In the genomic region with DNA sequence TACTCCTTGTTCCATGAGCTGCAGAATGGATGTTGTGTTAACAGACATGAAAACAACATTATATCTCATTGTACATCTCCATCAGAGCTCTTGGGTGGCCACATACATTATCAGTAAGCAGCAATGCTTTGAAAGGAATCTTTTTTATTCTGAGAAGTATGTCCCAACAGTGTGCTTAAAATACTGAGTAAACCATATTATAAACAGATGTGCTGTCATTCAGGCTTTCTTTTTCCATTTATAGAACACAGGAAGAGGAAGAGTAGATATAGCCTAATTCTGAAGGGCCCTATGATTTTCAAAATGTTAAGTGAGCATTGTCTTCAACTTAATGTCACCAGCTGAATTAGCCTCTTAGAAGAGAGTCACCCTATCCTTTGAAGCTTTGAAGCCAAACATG, we compare ENCODE assay signal across 20 cellular contexts. TPM values are rescaled to one million over a fixed set of nuclear protein-coding genes. Genes with fewer than 3 reads are reported as not detected.
DNase-seq lines count a peak whose midpoint lies in the region; ATAC-seq lines count a peak whose summit lies in the region.
"Had no signal": no experiment of that assay in that cellular context is flagged by ENCODE, and none has a peak within 500 bp of the region (broad histone marks: within the 10 kb centered on the region; RNA-seq: fewer than 3 reads in every experiment).

No MANE protein-coding gene starts in this region.

- peaks cover 20% of the 10 kb centered on the region for H3K4me1 ChIP-seq in BLaER1
- peaks cover 21% of the 10 kb centered on the region for H3K4me1 ChIP-seq in GM23248 (ENCODE audit: insufficient read depth)

- no peak overlapping the region for H3K4me3 ChIP-seq in BLaER1
- H3K4me3 ChIP-seq in GM23248 = no peak overlapping the region
- H3K4me3 ChIP-seq: dorsolateral prefrontal cortex, left ventricle myocardium inferior, ovary had no signal

- no peaks in the 10 kb centered on the region for H3K9me2 ChIP-seq in GM23248 (ENCODE audit: insufficient read depth)

- no peaks in the 10 kb centered on the region for H3K27me3 ChIP-seq in BLaER1
- H3K27me3 ChIP-seq in GM23248 (replicated peaks; ENCODE audit: insufficient read depth) = no peaks in the 10 kb centered on the region
- H3K27me3 ChIP-seq: dorsolateral prefrontal cortex had no signal

- H3K79me2 ChIP-seq in GM23248 (ENCODE audit: insufficient read depth) = no peaks in the 10 kb centered on the region

- ATAC-seq in GM21447 (IDR thresholded peaks at IDR 0.05; ENCODE audit: unreplicated experiment) = no peak
- ATAC-seq in GM19397 (IDR thresholded peaks at IDR 0.05; ENCODE audit: unreplicated experiment) = no peak
- ATAC-seq in GM19035 (IDR thresholded peaks at IDR 0.05; ENCODE audit: unreplicated experiment) = no peak
- ATAC-seq: Panc1, right cardiac atrium had no signal

- peak overlapping the region; percentile 74 for H3K4me2 ChIP-seq in BLaER1
- H3K4me2 ChIP-seq in GM23248 (ENCODE audit: unreplicated experiment) = no peak overlapping the region

- H4K20me1 ChIP-seq in BLaER1 = no peaks in the 10 kb centered on the region
- H4K20me1 ChIP-seq in GM23248 (ENCODE audit: insufficient read depth) = no peaks in the 10 kb centered on the region

- peaks cover 44% of the 10 kb centered on the region for H3K9me3 ChIP-seq in BLaER1
- no peaks in the 10 kb centered on the region for H3K9me3 ChIP-seq in GM23248 (ENCODE audit: low read depth)

- H3F3A ChIP-seq in GM23248 (ENCODE audit: insufficient read depth) = peaks cover 3% of the 10 kb centered on the region; the same call in 1 of the 2 replicates

- H3K36me3 ChIP-seq in BLaER1 = peaks cover 78% of the 10 kb centered on the region
- H3K36me3 ChIP-seq in GM23248 (ENCODE audit: low read depth) = no peaks in the 10 kb centered on the region; the same call in 1 of the 2 replicates
- H3K36me3 ChIP-seq: ovary had no signal

- H3K27ac ChIP-seq in BLaER1 (peak overlapping the region; percentile 16; the same call in 1 of the 2 replicates), GM23248 (no peak overlapping the region)
- H3K27ac ChIP-seq: dorsolateral prefrontal cortex, left ventricle myocardium inferior, ovary had no signal

- H2AFZ ChIP-seq in GM23248 = no peak overlapping the region

- H3K9ac ChIP-seq in BLaER1 (no peak overlapping the region), GM23248 (no peak overlapping the region)

- in situ Hi-C loops in GM23248 (cut with MboI) = no loop called here

- DNase-seq in GM23248 (peak; percentile 7), RPMI7951 (ENCODE audit: low read depth) (peak; percentile 6), foreskin melanocyte (peak; percentile 14), T-helper 1 cell (no peak)
- DNase-seq: activated gamma-delta T cell, amygdala, dorsolateral prefrontal cortex, erythroblast, H7, left ventricle myocardium inferior, NCI-H1694, NCI-H774, ovary, right cardiac atrium, T-helper 9 cell had no signal

RNA-seq across cellular contexts. Expression of a gene that starts 44.3 kb away (rescaled TPM):
- 2.9 and 4.9 TPM in 2 replicates for total RNA-seq in GM23248 (2014; rRNA removed; shearing (Covaris generic))
- polyA plus RNA-seq in GM23248 (2016; fragmentation: Nextera tagmentation; extraction: Ambion mirVana) = 3.6 and 4.5 TPM in 2 replicates
- 9.7 and 15.6 TPM in 2 replicates for total RNA-seq in RPMI7951 (2014; rRNA removed; shearing (Covaris generic))
- total RNA-seq: left ventricle myocardium inferior had no signal

Comparison
In these comparisons a context has a peak if more than half of its experiments do, and no peak if none do; other contexts are left out.
1. DNase-seq: peak in GM23248 (single experiment), RPMI7951 (single experiment) and foreskin melanocyte (single experiment); none in T-helper 1 cell (0 of 5).